ENCODE assay signal across 13 cellular contexts in genomic region chr11:93020248-93021088, GRCh38. TPM values are rescaled to one million over a fixed set of nuclear protein-coding genes. Genes with fewer than 3 reads are reported as not detected.
DNase-seq lines count a peak whose midpoint lies in the region; TF ChIP-seq lines count a peak whose summit lies in the region.
"Had no signal": no experiment of that assay in that cellular context is flagged by ENCODE, and none has a peak within 500 bp of the region (broad histone marks: within the 10 kb centered on the region; RNA-seq: fewer than 3 reads in every experiment).

No MANE protein-coding gene starts in this region.

- no peaks in the 10 kb centered on the region for H3K4me1 ChIP-seq in Caco-2

- H3K27me3 Mint-ChIP-seq in neural crest cell (ENCODE audit: low read depth) = no peaks in the 10 kb centered on the region
- peaks cover 6% of the 10 kb centered on the region for H3K27me3 Mint-ChIP-seq in Caco-2 (ENCODE audit: insufficient read depth, unreplicated experiment)
- H3K27me3 Mint-ChIP-seq: stimulated activated naive CD8-positive, alpha-beta T cell treated with anti-CD3 and anti-CD28 coated beads, Interleukin-15, amount 100 ng/mL, for 72 hours had no signal

- H3K4me3 ChIP-seq in Caco-2 (ENCODE audit: low read depth, low read length) = no peak overlapping the region
- H3K4me3 ChIP-seq: skin epidermis had no signal

- POLR2A ChIA-PET in Caco-2 (lab: Charles Lee) = no interaction called here

- DNase-seq in G401 (ENCODE audit: low spot score) = peak; percentile 17
- DNase-seq in NCI-H2196 (lab: John Stamatoyannopoulos, UW; ENCODE audit: unreplicated experiment) = peak; percentile 55
- peak; percentile 5 for DNase-seq in cerebellar cortex (ENCODE audit: low spot score)
- DNase-seq in neural crest cell (ENCODE audit: low read depth, low spot score) = no peak
- DNase-seq in COLO668 (lab: John Stamatoyannopoulos, UW; ENCODE audit: unreplicated experiment) = no peak
- no peak for DNase-seq in DMS53 (lab: John Stamatoyannopoulos, UW)
- no peak for DNase-seq in Caco-2
- DNase-seq in ecto neural progenitor cell (ENCODE audit: low spot score) = no peak
- DNase-seq: activated CD4-positive, alpha-beta T cell treated with anti-CD3 and anti-CD28 coated beads, Interleukin-2, amount 50 U/mL, for 1 hour; central memory CD4-positive, alpha-beta T cell; stimulated activated naive CD8-positive, alpha-beta T cell treated with anti-CD3 and anti-CD28 coated beads, Interleukin-15, amount 100 ng/mL, for 72 hours had no signal

- in situ Hi-C loops in G401 (cut with HindIII; ENCODE audit: low sequenced_read_pairs) = no loop called here

- no TSS peak for BruUV-seq in Caco-2 (replicated peaks; lab: Mats Ljungman, UMichigan)

- H3K4me1 Mint-ChIP-seq in neural crest cell (peaks cover 18% of the 10 kb centered on the region), Caco-2 (ENCODE audit: low read depth, unreplicated experiment) (no peaks in the 10 kb centered on the region)
- H3K4me1 Mint-ChIP-seq: stimulated activated naive CD8-positive, alpha-beta T cell treated with anti-CD3 and anti-CD28 coated beads, Interleukin-15, amount 100 ng/mL, for 72 hours had no signal

- CTCF ChIA-PET in Caco-2 (lab: Charles Lee) = no interaction called here

- 0 out of 2 replicates have a peak, but pooled peaks cover 3% of the 10 kb centered on the region for H3K9me3 ChIP-seq in Caco-2

- intact Hi-C loops in Caco-2 (cut with micrococcal nuclease; ENCODE audit: unreplicated experiment) = no loop called here

- H3K9me3 Mint-ChIP-seq in neural crest cell (no peaks in the 10 kb centered on the region), Caco-2 (ENCODE audit: unreplicated experiment) (no peaks in the 10 kb centered on the region)

- H3K27ac Mint-ChIP-seq in neural crest cell (ENCODE audit: unreplicated experiment) = peak overlapping the region; percentile 86
- no peak overlapping the region for H3K27ac Mint-ChIP-seq in Caco-2 (ENCODE audit: unreplicated experiment)
- H3K27ac Mint-ChIP-seq: stimulated activated naive CD8-positive, alpha-beta T cell treated with anti-CD3 and anti-CD28 coated beads, Interleukin-15, amount 100 ng/mL, for 72 hours had no signal

- no peaks in the 10 kb centered on the region for H3K36me3 Mint-ChIP-seq in neural crest cell (ENCODE audit: low read depth)
- H3K36me3 Mint-ChIP-seq in Caco-2 (ENCODE audit: insufficient read depth, unreplicated experiment) = no peaks in the 10 kb centered on the region

- TF ChIP-seq CTCF in neural crest cell (conservative IDR thresholded peaks at IDR 0.05) = no peak
- no peak for TF ChIP-seq CTCF in Caco-2 (IDR thresholded peaks at IDR 0.05; ENCODE audit: insufficient read depth in 1 of 2, low read depth in 1 of 2, low read length in 1 of 2, severe bottlenecking in 1 of 2, unreplicated experiment in 1 of 2)

- H3K36me3 ChIP-seq in Caco-2 (ENCODE audit: control insufficient read depth, insufficient read depth, low read length) = no peaks in the 10 kb centered on the region

- H3K4me3 Mint-ChIP-seq in neural crest cell = no peak overlapping the region
- H3K4me3 Mint-ChIP-seq in Caco-2 (ENCODE audit: unreplicated experiment) = no peak overlapping the region
- H3K4me3 Mint-ChIP-seq: stimulated activated naive CD8-positive, alpha-beta T cell treated with anti-CD3 and anti-CD28 coated beads, Interleukin-15, amount 100 ng/mL, for 72 hours had no signal

- no peaks in the 10 kb centered on the region for H3K27me3 ChIP-seq in Caco-2 (replicated peaks; ENCODE audit: control insufficient read depth, insufficient read depth, low read length)

RNA-seq across cellular contexts. Expression of gene MTNR1B, which starts 51.0 kb away (rescaled TPM):
- total RNA-seq in G401 (2014; rRNA removed; shearing (Covaris generic)) = not detected in 2 replicates
- total RNA-seq in neural crest cell (not detected in 2 replicates), Caco-2 (2022) (not detected in 2 replicates)
- total RNA-seq: OCI-LY7 had no signal

Comparison
In these comparisons a context has a peak if more than half of its experiments do, and no peak if none do; other contexts are left out.
1. DNase-seq: peak in G401 (single experiment), NCI-H2196 (single experiment) and cerebellar cortex (single experiment); none in neural crest cell (single experiment), COLO668 (single experiment), DMS53 (single experiment), Caco-2 (0 of 2) and ecto neural progenitor cell (single experiment).